ENCODE assay signal across 1 cellular context in the genomic region with DNA sequence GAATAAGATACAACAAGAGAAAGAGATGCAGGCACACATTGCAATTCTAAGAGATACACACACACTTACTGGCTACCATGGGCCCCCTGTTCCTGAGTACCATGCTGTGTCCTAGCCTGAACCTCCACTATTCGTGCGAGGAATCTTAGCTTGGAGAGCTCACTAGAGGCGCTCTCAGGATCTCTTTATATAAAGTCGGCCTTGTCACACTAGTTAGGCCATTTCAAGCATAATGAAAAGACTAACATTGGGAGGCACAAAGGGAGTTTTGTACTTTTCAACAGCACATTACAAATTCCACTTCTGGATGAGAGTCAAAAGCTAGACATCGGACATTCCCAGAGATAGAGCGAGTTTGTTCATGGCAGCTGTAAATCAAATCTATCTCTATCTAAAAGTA.
TF ChIP-seq lines count a peak whose summit lies in the region.

No MANE protein-coding gene starts in this region.

TF ChIP-seq in GM23338, 12 proteins besides CTCF, POLR2A, EP300 and RAD21 (continued from another document):
- TF ChIP-seq, protein P1, sequence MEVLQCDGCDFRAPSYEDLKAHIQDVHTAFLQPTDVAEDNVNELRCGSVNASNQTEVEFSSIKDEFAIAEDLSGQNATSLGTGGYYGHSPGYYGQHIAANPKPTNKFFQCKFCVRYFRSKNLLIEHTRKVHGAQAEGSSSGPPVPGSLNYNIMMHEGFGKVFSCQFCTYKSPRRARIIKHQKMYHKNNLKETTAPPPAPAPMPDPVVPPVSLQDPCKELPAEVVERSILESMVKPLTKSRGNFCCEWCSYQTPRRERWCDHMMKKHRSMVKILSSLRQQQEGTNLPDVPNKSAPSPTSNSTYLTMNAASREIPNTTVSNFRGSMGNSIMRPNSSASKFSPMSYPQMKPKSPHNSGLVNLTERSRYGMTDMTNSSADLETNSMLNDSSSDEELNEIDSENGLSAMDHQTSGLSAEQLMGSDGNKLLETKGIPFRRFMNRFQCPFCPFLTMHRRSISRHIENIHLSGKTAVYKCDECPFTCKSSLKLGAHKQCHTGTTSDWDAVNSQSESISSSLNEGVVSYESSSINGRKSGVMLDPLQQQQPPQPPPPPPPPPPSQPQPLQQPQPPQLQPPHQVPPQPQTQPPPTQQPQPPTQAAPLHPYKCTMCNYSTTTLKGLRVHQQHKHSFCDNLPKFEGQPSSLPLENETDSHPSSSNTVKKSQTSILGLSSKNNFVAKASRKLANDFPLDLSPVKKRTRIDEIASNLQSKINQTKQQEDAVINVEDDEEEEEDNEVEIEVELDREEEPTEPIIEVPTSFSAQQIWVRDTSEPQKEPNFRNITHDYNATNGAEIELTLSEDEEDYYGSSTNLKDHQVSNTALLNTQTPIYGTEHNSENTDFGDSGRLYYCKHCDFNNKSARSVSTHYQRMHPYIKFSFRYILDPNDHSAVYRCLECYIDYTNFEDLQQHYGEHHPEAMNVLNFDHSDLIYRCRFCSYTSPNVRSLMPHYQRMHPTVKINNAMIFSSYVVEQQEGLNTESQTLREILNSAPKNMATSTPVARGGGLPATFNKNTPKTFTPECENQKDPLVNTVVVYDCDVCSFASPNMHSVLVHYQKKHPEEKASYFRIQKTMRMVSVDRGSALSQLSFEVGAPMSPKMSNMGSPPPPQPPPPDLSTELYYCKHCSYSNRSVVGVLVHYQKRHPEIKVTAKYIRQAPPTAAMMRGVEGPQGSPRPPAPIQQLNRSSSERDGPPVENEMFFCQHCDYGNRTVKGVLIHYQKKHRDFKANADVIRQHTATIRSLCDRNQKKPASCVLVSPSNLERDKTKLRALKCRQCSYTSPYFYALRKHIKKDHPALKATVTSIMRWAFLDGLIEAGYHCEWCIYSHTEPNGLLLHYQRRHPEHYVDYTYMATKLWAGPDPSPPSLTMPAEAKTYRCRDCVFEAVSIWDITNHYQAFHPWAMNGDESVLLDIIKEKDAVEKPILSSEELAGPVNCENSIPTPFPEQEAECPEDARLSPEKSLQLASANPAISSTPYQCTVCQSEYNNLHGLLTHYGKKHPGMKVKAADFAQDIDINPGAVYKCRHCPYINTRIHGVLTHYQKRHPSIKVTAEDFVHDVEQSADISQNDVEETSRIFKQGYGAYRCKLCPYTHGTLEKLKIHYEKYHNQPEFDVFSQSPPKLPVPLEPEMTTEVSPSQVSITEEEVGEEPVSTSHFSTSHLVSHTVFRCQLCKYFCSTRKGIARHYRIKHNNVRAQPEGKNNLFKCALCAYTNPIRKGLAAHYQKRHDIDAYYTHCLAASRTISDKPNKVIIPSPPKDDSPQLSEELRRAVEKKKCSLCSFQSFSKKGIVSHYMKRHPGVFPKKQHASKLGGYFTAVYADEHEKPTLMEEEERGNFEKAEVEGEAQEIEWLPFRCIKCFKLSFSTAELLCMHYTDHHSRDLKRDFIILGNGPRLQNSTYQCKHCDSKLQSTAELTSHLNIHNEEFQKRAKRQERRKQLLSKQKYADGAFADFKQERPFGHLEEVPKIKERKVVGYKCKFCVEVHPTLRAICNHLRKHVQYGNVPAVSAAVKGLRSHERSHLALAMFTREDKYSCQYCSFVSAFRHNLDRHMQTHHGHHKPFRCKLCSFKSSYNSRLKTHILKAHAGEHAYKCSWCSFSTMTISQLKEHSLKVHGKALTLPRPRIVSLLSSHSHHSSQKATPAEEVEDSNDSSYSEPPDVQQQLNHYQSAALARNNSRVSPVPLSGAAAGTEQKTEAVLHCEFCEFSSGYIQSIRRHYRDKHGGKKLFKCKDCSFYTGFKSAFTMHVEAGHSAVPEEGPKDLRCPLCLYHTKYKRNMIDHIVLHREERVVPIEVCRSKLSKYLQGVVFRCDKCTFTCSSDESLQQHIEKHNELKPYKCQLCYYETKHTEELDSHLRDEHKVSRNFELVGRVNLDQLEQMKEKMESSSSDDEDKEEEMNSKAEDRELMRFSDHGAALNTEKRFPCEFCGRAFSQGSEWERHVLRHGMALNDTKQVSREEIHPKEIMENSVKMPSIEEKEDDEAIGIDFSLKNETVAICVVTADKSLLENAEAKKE (CRISPR knock-in tag; IDR thresholded peaks at IDR 0.05), result no peak
- TF ChIP-seq, protein P2, sequence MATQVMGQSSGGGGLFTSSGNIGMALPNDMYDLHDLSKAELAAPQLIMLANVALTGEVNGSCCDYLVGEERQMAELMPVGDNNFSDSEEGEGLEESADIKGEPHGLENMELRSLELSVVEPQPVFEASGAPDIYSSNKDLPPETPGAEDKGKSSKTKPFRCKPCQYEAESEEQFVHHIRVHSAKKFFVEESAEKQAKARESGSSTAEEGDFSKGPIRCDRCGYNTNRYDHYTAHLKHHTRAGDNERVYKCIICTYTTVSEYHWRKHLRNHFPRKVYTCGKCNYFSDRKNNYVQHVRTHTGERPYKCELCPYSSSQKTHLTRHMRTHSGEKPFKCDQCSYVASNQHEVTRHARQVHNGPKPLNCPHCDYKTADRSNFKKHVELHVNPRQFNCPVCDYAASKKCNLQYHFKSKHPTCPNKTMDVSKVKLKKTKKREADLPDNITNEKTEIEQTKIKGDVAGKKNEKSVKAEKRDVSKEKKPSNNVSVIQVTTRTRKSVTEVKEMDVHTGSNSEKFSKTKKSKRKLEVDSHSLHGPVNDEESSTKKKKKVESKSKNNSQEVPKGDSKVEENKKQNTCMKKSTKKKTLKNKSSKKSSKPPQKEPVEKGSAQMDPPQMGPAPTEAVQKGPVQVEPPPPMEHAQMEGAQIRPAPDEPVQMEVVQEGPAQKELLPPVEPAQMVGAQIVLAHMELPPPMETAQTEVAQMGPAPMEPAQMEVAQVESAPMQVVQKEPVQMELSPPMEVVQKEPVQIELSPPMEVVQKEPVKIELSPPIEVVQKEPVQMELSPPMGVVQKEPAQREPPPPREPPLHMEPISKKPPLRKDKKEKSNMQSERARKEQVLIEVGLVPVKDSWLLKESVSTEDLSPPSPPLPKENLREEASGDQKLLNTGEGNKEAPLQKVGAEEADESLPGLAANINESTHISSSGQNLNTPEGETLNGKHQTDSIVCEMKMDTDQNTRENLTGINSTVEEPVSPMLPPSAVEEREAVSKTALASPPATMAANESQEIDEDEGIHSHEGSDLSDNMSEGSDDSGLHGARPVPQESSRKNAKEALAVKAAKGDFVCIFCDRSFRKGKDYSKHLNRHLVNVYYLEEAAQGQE (IDR thresholded peaks at IDR 0.05; ENCODE audit: unreplicated experiment), result no peak
- TF ChIP-seq STAT1 (IDR thresholded peaks at IDR 0.05; ENCODE audit: unreplicated experiment) (no peak), JUNB (IDR thresholded peaks at IDR 0.05; ENCODE audit: unreplicated experiment) (no peak), ZNF331 (CRISPR knock-in tag; IDR thresholded peaks at IDR 0.05; ENCODE audit: low read depth) (no peak), EZH2 (IDR thresholded peaks at IDR 0.05; ENCODE audit: low read depth, unreplicated experiment) (no peak)
- TF ChIP-seq, protein P3, sequence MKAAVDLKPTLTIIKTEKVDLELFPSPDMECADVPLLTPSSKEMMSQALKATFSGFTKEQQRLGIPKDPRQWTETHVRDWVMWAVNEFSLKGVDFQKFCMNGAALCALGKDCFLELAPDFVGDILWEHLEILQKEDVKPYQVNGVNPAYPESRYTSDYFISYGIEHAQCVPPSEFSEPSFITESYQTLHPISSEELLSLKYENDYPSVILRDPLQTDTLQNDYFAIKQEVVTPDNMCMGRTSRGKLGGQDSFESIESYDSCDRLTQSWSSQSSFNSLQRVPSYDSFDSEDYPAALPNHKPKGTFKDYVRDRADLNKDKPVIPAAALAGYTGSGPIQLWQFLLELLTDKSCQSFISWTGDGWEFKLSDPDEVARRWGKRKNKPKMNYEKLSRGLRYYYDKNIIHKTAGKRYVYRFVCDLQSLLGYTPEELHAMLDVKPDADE (IDR thresholded peaks at IDR 0.05), result no peak
